22 cellular contexts compared by ENCODE assay signal in the genomic region with DNA sequence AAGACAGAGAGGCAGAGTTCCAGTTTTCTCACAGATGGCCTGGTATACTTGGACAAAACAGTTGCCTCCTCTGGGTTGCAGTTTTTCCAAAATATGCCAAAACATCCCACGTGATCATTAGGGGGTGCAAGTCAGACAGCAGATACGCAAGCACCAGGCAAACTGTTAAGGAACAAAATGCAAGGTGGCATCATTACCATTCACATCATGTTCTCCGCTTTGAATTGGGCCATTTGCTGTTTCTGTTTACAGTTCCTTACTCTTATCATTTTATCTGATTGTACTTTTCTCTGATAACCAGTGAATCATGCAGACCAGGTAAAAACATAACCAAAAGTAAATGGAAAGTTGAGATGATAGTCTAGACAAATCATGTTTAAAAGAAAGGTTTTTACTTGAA. TPM values are rescaled to one million over a fixed set of nuclear protein-coding genes. Genes with fewer than 3 reads are reported as not detected.
DNase-seq lines count a peak whose midpoint lies in the region; ATAC-seq, FAIRE-seq and TF ChIP-seq lines count a peak whose summit lies in the region.
"Had no signal": no experiment of that assay in that cellular context is flagged by ENCODE, and none has a peak within 500 bp of the region (broad histone marks: within the 10 kb centered on the region; RNA-seq: fewer than 3 reads in every experiment).

No MANE protein-coding gene starts in this region.

- no peaks in the 10 kb centered on the region for H3K9me3 Mint-ChIP-seq in stimulated activated effector memory CD8-positive, alpha-beta T cell treated with anti-CD3 and anti-CD28 coated beads, Interleukin-12 subunit alpha, Interleukin-12 subunit beta, amount 100 ng/mL, for 72 hours
- H3K9me3 Mint-ChIP-seq: IgD-negative memory B cell had no signal

- TF ChIP-seq CTCF in mucosa of descending colon (IDR thresholded peaks at IDR 0.05): no peak

- no peaks in the 10 kb centered on the region for H3K4me1 ChIP-seq in mucosa of descending colon (ENCODE audit: low read depth)

- no peak overlapping the region for H3K4me3 ChIP-seq in mucosa of descending colon

- no peaks in the 10 kb centered on the region for H3K4me1 Mint-ChIP-seq in stimulated activated effector memory CD8-positive, alpha-beta T cell treated with anti-CD3 and anti-CD28 coated beads, Interleukin-12 subunit alpha, Interleukin-12 subunit beta, amount 100 ng/mL, for 72 hours
- H3K4me1 Mint-ChIP-seq: CD4-positive, CD25-positive, alpha-beta regulatory T cell; IgD-negative memory B cell had no signal

- H3K9me3 ChIP-seq in mucosa of descending colon: no peaks in the 10 kb centered on the region

- in situ Hi-C loops in G401 (cut with HindIII; ENCODE audit: low sequenced_read_pairs): no loop called here

- ATAC-seq in mucosa of descending colon (peak; percentile 47), GM19035 (IDR thresholded peaks at IDR 0.05; ENCODE audit: unreplicated experiment) (no peak), SK-N-SH treated with all-trans-retinoic acid at 6 μM for 48 hours (no peak)
- no peak for ATAC-seq in stimulated activated effector memory CD8-positive, alpha-beta T cell treated with anti-CD3 and anti-CD28 coated beads, Interleukin-12 subunit alpha, Interleukin-12 subunit beta, amount 100 ng/mL, for 72 hours

- no peak overlapping the region for H3K27ac Mint-ChIP-seq in stimulated activated effector memory CD8-positive, alpha-beta T cell treated with anti-CD3 and anti-CD28 coated beads, Interleukin-12 subunit alpha, Interleukin-12 subunit beta, amount 100 ng/mL, for 72 hours
- H3K27ac Mint-ChIP-seq: IgD-negative memory B cell had no signal

- FAIRE-seq in colon (lab: Jason Lieb, UNC): peak; percentile 65
- FAIRE-seq: GM18507 had no signal

- peak; percentile 23 for DNase-seq in G401 (ENCODE audit: low spot score)
- DNase-seq in mucosa of descending colon: no peak
- DNase-seq in NCI-H526 (lab: John Stamatoyannopoulos, UW): no peak
- DNase-seq in stimulated activated effector memory CD8-positive, alpha-beta T cell treated with anti-CD3 and anti-CD28 coated beads, Interleukin-12 subunit alpha, Interleukin-12 subunit beta, amount 100 ng/mL, for 72 hours (ENCODE audit: low spot score in 2 of 2): no peak
- DNase-seq: ACHN; CD4-positive, CD25-positive, alpha-beta regulatory T cell; DMS153; DND-41; GOT3; HCEC 1CT; NCI-H1048; NCI-H1417; NCI-H1694; NCI-H2029 treated with DMSO at 0.1 percent for 48 hours; NCI-H446 treated with DMSO at 0.1 percent for 48 hours; NCI-H526 treated with DMSO at 0.1 percent for 48 hours; SHP77 treated with DMSO at 0.1 percent for 48 hours had no signal

- no peak overlapping the region for H3K4me3 Mint-ChIP-seq in stimulated activated effector memory CD8-positive, alpha-beta T cell treated with anti-CD3 and anti-CD28 coated beads, Interleukin-12 subunit alpha, Interleukin-12 subunit beta, amount 100 ng/mL, for 72 hours
- H3K4me3 Mint-ChIP-seq: IgD-negative memory B cell had no signal

- no peaks in the 10 kb centered on the region for H3K36me3 Mint-ChIP-seq in stimulated activated effector memory CD8-positive, alpha-beta T cell treated with anti-CD3 and anti-CD28 coated beads, Interleukin-12 subunit alpha, Interleukin-12 subunit beta, amount 100 ng/mL, for 72 hours
- H3K36me3 Mint-ChIP-seq: CD4-positive, CD25-positive, alpha-beta regulatory T cell; IgD-negative memory B cell had no signal

- intact Hi-C loops in mucosa of descending colon (cut with DNase I, micrococcal nuclease): no loop called here

- no peaks in the 10 kb centered on the region for H3K36me3 ChIP-seq in mucosa of descending colon (ENCODE audit: low read depth)

TF ChIP-seq in SK-N-SH treated with all-trans-retinoic acid at 6 μM for 48 hours, 23 proteins besides CTCF, POLR2A, EP300 and RAD21:
- TF ChIP-seq CSDC2 (CRISPR knock-in tag; IDR thresholded peaks at IDR 0.05) (no peak), GLIS3 (CRISPR knock-in tag; IDR thresholded peaks at IDR 0.05) (no peak), ZC3H10 (CRISPR knock-in tag; IDR thresholded peaks at IDR 0.05) (no peak), BACH2 (CRISPR knock-in tag; IDR thresholded peaks at IDR 0.05; ENCODE audit: borderline replicate concordance) (no peak), SNAI2 (CRISPR knock-in tag; IDR thresholded peaks at IDR 0.05) (no peak), ZNF565 (CRISPR knock-in tag; conservative IDR thresholded peaks at IDR 0.05; ENCODE audit: low read depth) (no peak), PPARA (CRISPR knock-in tag; IDR thresholded peaks at IDR 0.05; ENCODE audit: borderline replicate concordance) (no peak), OSR1 (CRISPR knock-in tag; IDR thresholded peaks at IDR 0.05) (no peak), RARB (CRISPR knock-in tag; IDR thresholded peaks at IDR 0.05) (no peak), ZNF8 (CRISPR knock-in tag; IDR thresholded peaks at IDR 0.05) (no peak), ZFP30 (CRISPR knock-in tag; IDR thresholded peaks at IDR 0.05) (no peak)
- TF ChIP-seq, protein P1, sequence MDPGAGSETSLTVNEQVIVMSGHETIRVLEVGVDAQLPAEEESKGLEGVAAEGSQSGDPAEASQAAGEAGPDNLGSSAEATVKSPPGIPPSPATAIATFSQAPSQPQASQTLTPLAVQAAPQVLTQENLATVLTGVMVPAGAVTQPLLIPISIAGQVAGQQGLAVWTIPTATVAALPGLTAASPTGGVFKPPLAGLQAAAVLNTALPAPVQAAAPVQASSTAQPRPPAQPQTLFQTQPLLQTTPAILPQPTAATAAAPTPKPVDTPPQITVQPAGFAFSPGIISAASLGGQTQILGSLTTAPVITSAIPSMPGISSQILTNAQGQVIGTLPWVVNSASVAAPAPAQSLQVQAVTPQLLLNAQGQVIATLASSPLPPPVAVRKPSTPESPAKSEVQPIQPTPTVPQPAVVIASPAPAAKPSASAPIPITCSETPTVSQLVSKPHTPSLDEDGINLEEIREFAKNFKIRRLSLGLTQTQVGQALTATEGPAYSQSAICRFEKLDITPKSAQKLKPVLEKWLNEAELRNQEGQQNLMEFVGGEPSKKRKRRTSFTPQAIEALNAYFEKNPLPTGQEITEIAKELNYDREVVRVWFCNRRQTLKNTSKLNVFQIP (CRISPR knock-in tag; IDR thresholded peaks at IDR 0.05; ENCODE audit: borderline replicate concordance, low read depth): no peak
- TF ChIP-seq, protein P2, sequence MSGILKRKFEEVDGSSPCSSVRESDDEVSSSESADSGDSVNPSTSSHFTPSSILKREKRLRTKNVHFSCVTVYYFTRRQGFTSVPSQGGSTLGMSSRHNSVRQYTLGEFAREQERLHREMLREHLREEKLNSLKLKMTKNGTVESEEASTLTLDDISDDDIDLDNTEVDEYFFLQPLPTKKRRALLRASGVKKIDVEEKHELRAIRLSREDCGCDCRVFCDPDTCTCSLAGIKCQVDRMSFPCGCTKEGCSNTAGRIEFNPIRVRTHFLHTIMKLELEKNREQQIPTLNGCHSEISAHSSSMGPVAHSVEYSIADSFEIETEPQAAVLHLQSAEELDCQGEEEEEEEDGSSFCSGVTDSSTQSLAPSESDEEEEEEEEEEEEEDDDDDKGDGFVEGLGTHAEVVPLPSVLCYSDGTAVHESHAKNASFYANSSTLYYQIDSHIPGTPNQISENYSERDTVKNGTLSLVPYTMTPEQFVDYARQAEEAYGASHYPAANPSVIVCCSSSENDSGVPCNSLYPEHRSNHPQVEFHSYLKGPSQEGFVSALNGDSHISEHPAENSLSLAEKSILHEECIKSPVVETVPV (CRISPR knock-in tag; IDR thresholded peaks at IDR 0.05): no peak

RNA-seq across cellular contexts. Expression of a gene that starts 16.4 kb away (rescaled TPM):
- total RNA-seq in G401 (2014; rRNA removed; shearing (Covaris generic)): 33.1 and 40.4 TPM in 2 replicates
- total RNA-seq in mucosa of descending colon: 10 to 100 TPM in 2 of 3 donors, 1 to 10 TPM in 1; 9.8 to 51.2 (median 29.1) TPM
